Comparison of ENCODE assay signal across 9 cellular contexts in the genomic region with DNA sequence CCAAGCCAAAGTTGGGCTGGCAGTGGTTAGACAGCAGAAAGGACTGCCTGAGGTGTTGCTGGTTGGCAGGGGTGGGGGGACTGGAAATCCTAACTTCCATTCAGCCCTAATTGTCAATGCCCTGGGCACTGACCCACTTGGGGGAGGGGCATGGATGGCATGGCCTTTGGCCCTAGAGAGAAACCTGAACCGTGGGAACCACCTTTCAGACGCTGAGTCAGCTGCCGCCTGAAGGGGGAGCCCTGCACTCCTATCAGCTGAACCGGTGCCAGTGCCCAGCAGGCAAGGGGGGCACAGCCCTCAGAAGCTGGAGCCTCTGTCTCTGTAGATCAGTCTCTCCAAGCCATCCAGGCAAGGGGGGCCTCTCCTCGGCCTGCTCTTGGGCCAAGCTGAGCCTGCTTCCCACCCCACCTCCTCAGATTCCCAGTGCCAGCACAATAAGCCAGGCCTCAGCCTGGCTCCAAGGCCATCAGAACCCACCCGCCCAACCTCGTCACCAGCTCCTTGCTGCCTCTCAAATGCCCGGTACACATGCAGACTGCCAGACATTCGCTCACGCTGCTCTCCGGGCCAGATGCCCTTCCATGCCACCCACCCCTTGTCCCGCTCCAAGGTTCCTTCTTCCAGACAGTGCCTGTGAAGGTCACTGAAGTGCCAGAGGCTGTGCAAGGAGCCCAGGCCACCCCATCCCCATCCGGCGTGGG. TPM values are rescaled to one million over a fixed set of nuclear protein-coding genes. Genes with fewer than 3 reads are reported as not detected.
DNase-seq lines count a peak whose midpoint lies in the region; ATAC-seq and TF ChIP-seq lines count a peak whose summit lies in the region.
"Had no signal": no experiment of that assay in that cellular context is flagged by ENCODE, and none has a peak within 500 bp of the region (broad histone marks: within the 10 kb centered on the region; RNA-seq: fewer than 3 reads in every experiment).

No MANE protein-coding gene starts in this region.

- peak; percentile 34 for DNase-seq in G401 (ENCODE audit: low spot score)
- peak; percentile 59 for DNase-seq in MG63
- DNase-seq in choroid plexus epithelial cell (ENCODE audit: low read depth), result peak; percentile 33
- DNase-seq in memory B cell (ENCODE audit: low spot score in 2 of 2), result peak in 1 of 2 donors; percentile 31
- peak; percentile 77 for DNase-seq in stimulated activated CD8-positive, alpha-beta memory T cell treated with anti-CD3 and anti-CD28 coated beads, Interleukin-4, amount 100 ng/mL, for 48 hours

- ATAC-seq in memory B cell (ENCODE audit: low read depth), result peak; percentile 66
- ATAC-seq in HG02981 (IDR thresholded peaks at IDR 0.05; ENCODE audit: unreplicated experiment), result no peak
- no peak for ATAC-seq in HG02623 (IDR thresholded peaks at IDR 0.05; ENCODE audit: unreplicated experiment)

- no peak overlapping the region for H3K27ac ChIP-seq in VCaP

- H3K27me3 Mint-ChIP-seq in memory B cell, result peaks cover 20% of the 10 kb centered on the region

- H3K27ac Mint-ChIP-seq in memory B cell, result no peak overlapping the region
- H3K27ac Mint-ChIP-seq: activated naive CD4-positive, alpha-beta T cell treated with anti-CD3 and anti-CD28 coated beads, Interleukin-2, amount 50 U/mL, for 24 hours had no signal

- no peaks in the 10 kb centered on the region for H3K27me3 ChIP-seq in MG63

- H3K9me3 Mint-ChIP-seq in memory B cell, result no peaks in the 10 kb centered on the region
- H3K9me3 Mint-ChIP-seq: activated naive CD4-positive, alpha-beta T cell treated with anti-CD3 and anti-CD28 coated beads, Interleukin-2, amount 50 U/mL, for 24 hours had no signal

- in situ Hi-C loops in G401 (cut with HindIII; ENCODE audit: low sequenced_read_pairs), result no loop called here

- no peaks in the 10 kb centered on the region for H3K36me3 Mint-ChIP-seq in memory B cell
- H3K36me3 Mint-ChIP-seq: activated naive CD4-positive, alpha-beta T cell treated with anti-CD3 and anti-CD28 coated beads, Interleukin-2, amount 50 U/mL, for 24 hours had no signal

- no peak overlapping the region for H3K4me3 Mint-ChIP-seq in memory B cell
- H3K4me3 Mint-ChIP-seq: activated naive CD4-positive, alpha-beta T cell treated with anti-CD3 and anti-CD28 coated beads, Interleukin-2, amount 50 U/mL, for 24 hours had no signal

- H3K4me3 ChIP-seq in MG63, result no peak overlapping the region
- no peak overlapping the region for H3K4me3 ChIP-seq in choroid plexus epithelial cell (ENCODE audit: low read depth, low read length)

- TF ChIP-seq CTCF in VCaP (conservative IDR thresholded peaks at IDR 0.05) (peak; percentile 68), choroid plexus epithelial cell (conservative IDR thresholded peaks at IDR 0.05; ENCODE audit: low read depth, low read length) (peak; percentile 74)

- H3K4me1 Mint-ChIP-seq in memory B cell, result peaks cover 4% of the 10 kb centered on the region
- H3K4me1 Mint-ChIP-seq: activated naive CD4-positive, alpha-beta T cell treated with anti-CD3 and anti-CD28 coated beads, Interleukin-2, amount 50 U/mL, for 24 hours had no signal

- H3K9me3 ChIP-seq in MG63, result no peaks in the 10 kb centered on the region

- no peaks in the 10 kb centered on the region for H3K36me3 ChIP-seq in MG63

RNA-seq across cellular contexts. Expression of gene TINAGL1, which starts 11.6 kb away (rescaled TPM):
- total RNA-seq in G401 (2014; rRNA removed; shearing (Covaris generic)), result 61.7 and 64.3 TPM in 2 replicates
- total RNA-seq in MG63 (2014; rRNA removed; shearing (Covaris generic); ENCODE audit: low replicate concordance), result 1.1 TPM in 1 of 2 replicates, not detected in the other

RNA-seq across cellular contexts. Expression of gene HCRTR1, which starts 29.6 kb away (rescaled TPM):
- 2.0 and 4.2 TPM in 2 replicates for total RNA-seq in G401 (2014; rRNA removed; shearing (Covaris generic))
- total RNA-seq in MG63 (2014; rRNA removed; shearing (Covaris generic); ENCODE audit: low replicate concordance), result not detected in 2 replicates

RNA-seq across cellular contexts. Expression of gene PEF1, which starts 56.8 kb away (rescaled TPM):
- 75.9 and 77.7 TPM in 2 replicates for total RNA-seq in G401 (2014; rRNA removed; shearing (Covaris generic))
- total RNA-seq in MG63 (2014; rRNA removed; shearing (Covaris generic); ENCODE audit: low replicate concordance), result 42.5 and 96.9 TPM in 2 replicates

Comparison
In these comparisons a context has a peak if more than half of its experiments do, and no peak if none do; other contexts are left out.
1. RNA of gene TINAGL1, which starts 11.6 kb away (total RNA-seq): 61.7 to 64.3 TPM in G401; 1.1 TPM in MG63; every median in the first group is over 10 times any median in the second.